12 cellular contexts compared by ENCODE assay signal in the genomic region with DNA sequence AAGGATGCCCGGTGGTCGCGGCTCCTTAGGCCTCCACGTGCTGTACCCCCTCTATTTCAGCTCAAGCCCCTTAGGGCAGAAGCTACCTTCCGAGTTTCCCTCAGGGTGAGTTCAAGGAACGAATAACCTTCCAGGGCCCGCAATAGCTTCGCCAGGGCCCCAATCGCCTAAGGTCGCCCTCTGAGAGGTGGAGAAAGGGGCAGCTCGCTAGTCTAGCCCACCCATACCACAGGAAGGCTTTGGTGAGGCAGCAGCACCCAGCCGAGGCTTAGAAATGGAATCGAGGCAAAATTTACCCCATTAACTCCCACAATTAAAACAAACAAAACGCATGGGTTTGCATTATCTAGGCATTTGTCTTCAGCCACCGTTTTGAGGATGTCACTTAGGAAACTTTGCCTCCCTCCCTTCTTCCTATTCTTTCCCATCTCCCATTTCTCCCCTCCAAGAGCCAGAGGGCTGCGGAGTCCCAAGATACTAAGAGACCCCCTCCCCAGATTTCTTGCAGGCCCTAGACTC. TPM values are rescaled to one million over a fixed set of nuclear protein-coding genes. Genes with fewer than 3 reads are reported as not detected.
DNase-seq lines count a peak whose midpoint lies in the region; ATAC-seq and TF ChIP-seq lines count a peak whose summit lies in the region.
"Had no signal": no experiment of that assay in that cellular context is flagged by ENCODE, and none has a peak within 500 bp of the region (broad histone marks: within the 10 kb centered on the region; RNA-seq: fewer than 3 reads in every experiment).

No MANE protein-coding gene starts in this region.

- peak overlapping the region; percentile 7 for H3K4me3 Mint-ChIP-seq in activated CD4-positive, alpha-beta T cell treated with anti-CD3 and anti-CD28 coated beads, Interleukin-2, amount 10 ng/mL, durations not matched to agents 24 days and 14 days

- H3K36me3 ChIP-seq in ascending aorta (no peaks in the 10 kb centered on the region), iPS-20b (ENCODE audit: insufficient read depth, low read depth, low read length) (no peaks in the 10 kb centered on the region), stomach (no peaks in the 10 kb centered on the region)

- WGBS in stomach, 5 donors = 30 to 59% (median 40%) methylated on average over 16 of the region's 16 CpGs

- TF ChIP-seq EP300 in stomach (IDR thresholded peaks at IDR 0.05) = no peak

- no peak for TF ChIP-seq CTCF in ascending aorta (IDR thresholded peaks at IDR 0.05)
- no peak for TF ChIP-seq CTCF in stomach (IDR thresholded peaks at IDR 0.05)

- DNase-seq in activated CD4-positive, alpha-beta T cell treated with anti-CD3 and anti-CD28 coated beads, Interleukin-2, amount 10 ng/mL, durations not matched to agents 24 days and 14 days = no peak
- no peak for DNase-seq in activated CD4-positive, alpha-beta T cell treated with anti-CD3 and anti-CD28 coated beads for 1 hour
- DNase-seq in ascending aorta (ENCODE audit: low spot score in 2 of 2) (no peak), stomach (no peak), NCI-H2107 treated with DMSO at 0.1 percent for 48 hours (lab: John Stamatoyannopoulos, UW; ENCODE audit: unreplicated experiment) (no peak), KBM-7 (no peak)
- DNase-seq: cortex of kidney, hypothalamus, NCI-H2029 treated with DMSO at 0.1 percent for 48 hours, T-helper 9 cell had no signal

- no peak for ATAC-seq in HG03039 (IDR thresholded peaks at IDR 0.05; ENCODE audit: unreplicated experiment)

- H3K4me3 ChIP-seq in ascending aorta (peak overlapping the region; percentile 76 to 77), iPS-20b (ENCODE audit: low read length) (peak overlapping the region; percentile 81; the same call in 1 of the 2 replicates), stomach (peak overlapping the region; percentile 56 to 72 (median 59))

- H3K27ac ChIP-seq in ascending aorta (peak overlapping the region in 1 of 2 donors; percentile 15), iPS-20b (ENCODE audit: low read length) (no peak overlapping the region), stomach (peak overlapping the region; percentile 3 to 73 (median 20))

- H3K9ac ChIP-seq in iPS-20b (ENCODE audit: low read depth, low read length) = no peak overlapping the region

- H3K4me1 Mint-ChIP-seq in activated CD4-positive, alpha-beta T cell treated with anti-CD3 and anti-CD28 coated beads, Interleukin-2, amount 10 ng/mL, durations not matched to agents 24 days and 14 days = peaks cover 8% of the 10 kb centered on the region

- in situ Hi-C loops in KBM-7 (cut with MboI; ENCODE audit: low pct_unique_long_range_greater_than_20kb, low sequenced_read_pairs) = no loop called here

- no peaks in the 10 kb centered on the region for H3K27me3 ChIP-seq in ascending aorta
- H3K27me3 ChIP-seq in iPS-20b (ENCODE audit: insufficient read depth, low read length) = peaks cover 82% of the 10 kb centered on the region
- H3K27me3 ChIP-seq in stomach = peaks cover 10 to 67% (median 43%) of the 10 kb centered on the region in 3 donors

- H3K9me3 ChIP-seq in ascending aorta = no peaks in the 10 kb centered on the region
- H3K9me3 ChIP-seq in iPS-20b (ENCODE audit: insufficient read depth, low read depth, low read length) = no peaks in the 10 kb centered on the region
- H3K9me3 ChIP-seq in stomach = no peaks in the 10 kb centered on the region

- no peaks in the 10 kb centered on the region for H3K36me3 Mint-ChIP-seq in activated CD4-positive, alpha-beta T cell treated with anti-CD3 and anti-CD28 coated beads, Interleukin-2, amount 10 ng/mL, durations not matched to agents 24 days and 14 days (ENCODE audit: low read depth)

- H3K9me3 Mint-ChIP-seq in activated CD4-positive, alpha-beta T cell treated with anti-CD3 and anti-CD28 coated beads, Interleukin-2, amount 10 ng/mL, durations not matched to agents 24 days and 14 days = no peaks in the 10 kb centered on the region

- peaks cover 50% of the 10 kb centered on the region for H3K27me3 Mint-ChIP-seq in activated CD4-positive, alpha-beta T cell treated with anti-CD3 and anti-CD28 coated beads, Interleukin-2, amount 10 ng/mL, durations not matched to agents 24 days and 14 days

- intact Hi-C loops in activated CD4-positive, alpha-beta T cell treated with anti-CD3 and anti-CD28 coated beads, Interleukin-2, amount 10 ng/mL, durations not matched to agents 24 days and 14 days (cut with micrococcal nuclease) = loop anchor here (2.0 to 5.0 kb wide), 2 partner anchors 117 to 563 kb away; a partner anchor contains a TSS
- intact Hi-C loops in ascending aorta (cut with DNase I) = loop anchor here (10.0 kb wide), 1 partner anchor 165 kb away; a partner anchor contains a TSS
- intact Hi-C loops in stomach (cut with DNase I; ENCODE audit: low total_unique reads) = no loop called here

- TF ChIP-seq POLR2A in stomach (IDR thresholded peaks at IDR 0.05) = no peak

- H3K4me1 ChIP-seq in ascending aorta (peaks cover 4 to 11% of the 10 kb centered on the region in 2 donors), iPS-20b (ENCODE audit: insufficient read depth, low read length) (peaks cover 7% of the 10 kb centered on the region; the same call in 1 of the 2 replicates), stomach (peaks cover 17 to 24% (median 23%) of the 10 kb centered on the region in 4 donors)

- H3K27ac Mint-ChIP-seq in activated CD4-positive, alpha-beta T cell treated with anti-CD3 and anti-CD28 coated beads, Interleukin-2, amount 10 ng/mL, durations not matched to agents 24 days and 14 days = no peak overlapping the region

RNA-seq across cellular contexts. Expression of a gene that starts 1.0 kb away (rescaled TPM):
- 0.05 TPM in 1 of 2 replicates, not detected in the other for total RNA-seq in activated CD4-positive, alpha-beta T cell treated with anti-CD3 and anti-CD28 coated beads, Interleukin-2, amount 10 ng/mL, durations not matched to agents 24 days and 14 days
- total RNA-seq in ascending aorta (4.8 TPM), stomach (10 to 100 TPM in 1 of 5 donors, 1 to 10 TPM in 3, not detected in 1; 2.3 to 19.5 (median 6.0) TPM)
- polyA plus RNA-seq in stomach = 1 to 10 TPM; 1.7 to 2.9 (median 2.4) TPM
